In the genomic region with DNA sequence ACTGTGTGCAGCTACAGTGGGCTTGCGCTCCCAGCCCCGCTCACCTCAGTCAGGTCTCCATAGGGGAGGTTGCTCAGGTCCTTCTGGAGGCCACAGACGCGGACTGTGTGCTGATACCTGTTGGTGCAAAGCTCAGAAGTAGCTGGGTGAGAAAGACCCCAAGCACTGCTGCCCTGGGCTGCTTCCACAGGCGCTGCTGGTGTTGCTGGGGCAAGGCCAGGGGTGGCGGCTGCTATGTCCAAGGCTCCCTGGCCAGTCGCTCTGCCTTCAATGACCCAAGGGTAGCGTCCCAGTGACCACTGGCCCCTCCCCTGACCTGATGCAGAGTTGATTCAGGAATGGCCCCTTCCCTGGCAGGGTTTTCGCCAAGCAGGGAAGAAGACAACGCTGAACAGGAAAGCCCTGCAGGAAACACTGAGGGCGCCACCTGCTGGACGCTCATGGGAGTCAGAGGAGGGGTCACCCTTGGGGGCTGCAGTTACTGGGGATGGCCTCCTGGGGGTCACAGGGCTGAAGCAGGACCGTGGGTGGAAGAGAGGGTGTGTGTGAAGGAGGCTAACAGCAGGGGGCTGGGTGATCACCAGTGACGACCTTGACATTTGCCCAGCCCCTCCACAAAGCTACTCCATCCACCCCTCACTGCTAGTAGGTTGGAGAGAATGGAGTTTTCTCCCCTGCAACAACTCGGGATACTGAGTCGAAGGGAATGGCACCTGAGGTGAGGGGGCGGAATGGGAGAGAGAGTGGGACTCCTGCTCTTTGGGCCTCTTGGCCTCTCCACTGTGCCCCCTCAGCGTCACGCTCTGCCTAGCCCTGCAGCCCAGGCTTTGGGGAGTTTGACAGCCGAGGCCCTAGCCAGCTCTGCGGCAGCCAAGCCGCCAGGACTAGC, we compare ENCODE assay signal across 8 cellular contexts. TPM values are rescaled to one million over a fixed set of nuclear protein-coding genes. Genes with fewer than 3 reads are reported as not detected.
DNase-seq lines count a peak whose midpoint lies in the region; ATAC-seq and TF ChIP-seq lines count a peak whose summit lies in the region.

No MANE protein-coding gene starts in this region.

- peaks cover 12% of the 10 kb centered on the region for H3K27me3 Mint-ChIP-seq in central memory CD8-positive, alpha-beta T cell

- DNase-seq in DMS114 treated with DMSO at 0.1 percent for 48 hours (lab: John Stamatoyannopoulos, UW; ENCODE audit: unreplicated experiment): peak; percentile 23
- DNase-seq in M059J (ENCODE audit: low read depth): peak; percentile 47
- peak; percentile 13 to 33 for DNase-seq in central memory CD8-positive, alpha-beta T cell (ENCODE audit: low spot score in 2 of 2)
- DNase-seq in mesendoderm: peak; percentile 90
- peak; percentile 73 for DNase-seq in stimulated activated naive CD8-positive, alpha-beta T cell treated with anti-CD3 and anti-CD28 coated beads, Interleukin-15, Interleukin-2, amounts not matched to agents 100 U/mL and 50 U/mL, for 24 hours

- no peak overlapping the region for H2BK120ac ChIP-seq in mesendoderm (ENCODE audit: low read depth, low read length)

- H3K9me3 Mint-ChIP-seq in central memory CD8-positive, alpha-beta T cell: no peaks in the 10 kb centered on the region

- peak overlapping the region; percentile 48 for H2BK5ac ChIP-seq in mesendoderm (ENCODE audit: low read length)

- peak; percentile 51 for ATAC-seq in GM21360 (IDR thresholded peaks at IDR 0.05; ENCODE audit: unreplicated experiment)
- peak; percentile 54 for ATAC-seq in central memory CD8-positive, alpha-beta T cell (replicated peaks; ENCODE audit: extremely low read depth, poor library complexity, severe bottlenecking)
- ATAC-seq in stimulated activated naive CD8-positive, alpha-beta T cell treated with anti-CD3 and anti-CD28 coated beads, Interleukin-15, Interleukin-2, amounts not matched to agents 100 U/mL and 50 U/mL, for 24 hours: peak; percentile 58
- no peak for ATAC-seq in HG02970 (IDR thresholded peaks at IDR 0.05; ENCODE audit: low FRiP score, unreplicated experiment)

- no peaks in the 10 kb centered on the region for H3K79me2 ChIP-seq in mesendoderm (ENCODE audit: control insufficient read depth, insufficient read depth, low read length)

- H3K23ac ChIP-seq in mesendoderm (ENCODE audit: low read length): no peak overlapping the region

- H4K5ac ChIP-seq in mesendoderm (ENCODE audit: low read length): no peak overlapping the region

- H3K4me3 ChIP-seq in WI38 (ENCODE audit: low read depth, low read length) (no peak overlapping the region), mesendoderm (ENCODE audit: low read length) (no peak overlapping the region)

- TF ChIP-seq CTCF in WI38 (IDR thresholded peaks at IDR 0.05; ENCODE audit: low read depth, low read length): peak; percentile 79

- no peaks in the 10 kb centered on the region for H3K4me1 Mint-ChIP-seq in central memory CD8-positive, alpha-beta T cell

- peak overlapping the region; percentile 69 for H3K56ac ChIP-seq in mesendoderm (ENCODE audit: low read length)

- no peak overlapping the region for H3K4me3 Mint-ChIP-seq in central memory CD8-positive, alpha-beta T cell

- WGBS in mesendoderm (ENCODE audit: extremely low coverage, insufficient coverage, low lambda C conversion rate): no CpG with 5 or more reads among the region's 22 CpGs

- H3K27me3 ChIP-seq in mesendoderm (ENCODE audit: insufficient read depth, low read length, poor library complexity): no peaks in the 10 kb centered on the region

- H3K4me1 ChIP-seq in mesendoderm (ENCODE audit: control insufficient read depth, low read depth, low read length): no peaks in the 10 kb centered on the region

- H3K79me1 ChIP-seq in mesendoderm (ENCODE audit: low read length): no peaks in the 10 kb centered on the region

- no peaks in the 10 kb centered on the region for H3K36me3 Mint-ChIP-seq in central memory CD8-positive, alpha-beta T cell (ENCODE audit: insufficient read depth)

- no peak overlapping the region for H3K27ac ChIP-seq in mesendoderm (ENCODE audit: low read depth, low read length)

- no peak overlapping the region for H2AK5ac ChIP-seq in mesendoderm (ENCODE audit: low read length)

- H3K36me3 ChIP-seq in mesendoderm (ENCODE audit: control insufficient read depth, insufficient read depth, low read length): no peaks in the 10 kb centered on the region

- H4K8ac ChIP-seq in mesendoderm (ENCODE audit: low read depth, low read length): no peak overlapping the region

- H3K27ac Mint-ChIP-seq in central memory CD8-positive, alpha-beta T cell (ENCODE audit: low read depth): no peak overlapping the region

- no peak overlapping the region for H2BK15ac ChIP-seq in mesendoderm (replicated peaks; ENCODE audit: low read depth)

- no peak overlapping the region for H3K4me2 ChIP-seq in mesendoderm (ENCODE audit: low read length)

- H3K4ac ChIP-seq in mesendoderm (ENCODE audit: low read depth, low read length): peak overlapping the region; percentile 22

- peak overlapping the region; percentile 15 for H3K18ac ChIP-seq in mesendoderm (ENCODE audit: low read length)

- H3K9ac ChIP-seq in mesendoderm (ENCODE audit: low read length): no peak overlapping the region

RNA-seq across cellular contexts. Expression of gene ABCC12, which starts 38.3 kb away (rescaled TPM):
- total RNA-seq in M059J (2014; rRNA removed; shearing (Covaris generic)): 0.02 TPM in 1 of 2 replicates, not detected in the other
- polyA plus RNA-seq in mesendoderm (2013, experiment 1 of 2): 0.01 TPM
- 0.04 TPM for polyA plus RNA-seq in mesendoderm (2013, experiment 2 of 2)

Comparison
In these comparisons a context has a peak if more than half of its experiments do, and no peak if none do; other contexts are left out.
1. DNase-seq: peak in every context shown above with its lines; median percentile 90 in mesendoderm; 73 in stimulated activated naive CD8-positive, alpha-beta T cell treated with anti-CD3 and anti-CD28 coated beads, Interleukin-15, Interleukin-2, amounts not matched to agents 100 U/mL and 50 U/mL, for 24 hours; 47 in M059J; 23 in DMS114 treated with DMSO at 0.1 percent for 48 hours; 23 in central memory CD8-positive, alpha-beta T cell.